Comparison of ENCODE assay signal across 1 cellular context in the genomic region with DNA sequence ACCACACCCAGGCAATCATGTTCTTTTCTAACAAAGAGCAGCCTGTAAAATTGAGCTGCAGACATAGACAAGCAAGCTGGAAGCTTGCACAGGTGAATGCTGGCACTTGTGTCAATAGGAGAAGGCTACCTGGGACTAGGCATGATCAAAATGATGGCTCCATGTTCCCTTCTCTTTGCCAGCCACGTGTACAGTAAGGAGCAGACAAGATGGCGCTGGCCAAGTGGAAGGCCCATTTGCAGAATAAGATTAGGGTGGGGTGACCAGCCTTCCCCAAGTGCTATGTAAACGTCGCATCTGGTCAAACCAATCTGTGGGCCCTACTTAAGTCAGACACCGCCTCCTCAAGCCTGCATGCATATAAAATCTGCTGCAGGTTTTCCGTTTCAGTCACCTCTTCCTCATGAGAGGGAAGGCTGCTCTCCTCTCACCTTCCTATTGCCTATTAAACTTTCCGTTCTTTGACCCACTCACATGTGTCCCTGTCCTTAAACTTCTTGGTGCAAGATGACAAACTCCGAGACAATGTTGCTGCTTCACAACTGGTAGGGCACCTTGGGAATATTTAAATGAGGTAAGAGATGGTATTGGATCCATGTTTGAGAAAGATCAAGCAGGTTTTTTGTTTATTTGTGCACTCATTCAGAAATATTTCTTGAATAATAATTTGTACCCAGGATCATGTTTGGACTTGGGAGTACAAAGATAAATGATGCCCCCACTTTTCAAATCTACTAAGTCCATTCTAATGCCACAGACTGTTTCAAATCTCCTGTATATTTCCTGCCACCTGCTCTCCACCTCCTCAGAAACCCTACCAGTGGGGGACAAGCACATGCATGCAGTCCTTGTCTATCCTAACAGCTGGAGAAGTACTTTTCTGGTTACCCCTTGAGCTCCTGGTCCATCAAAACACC.
TF ChIP-seq lines count a peak whose summit lies in the region.

No MANE protein-coding gene starts in this region.

TF ChIP-seq in K562, 482 proteins besides CTCF, POLR2A, EP300 and RAD21 (continued from another document and continues in another):
- TF ChIP-seq SMAD1 (IDR thresholded peaks at IDR 0.05; ENCODE audit: low read depth, low read length, partially characterized antibody) (peak; percentile 98), TAF7 (tag; IDR thresholded peaks at IDR 0.05) (peak; percentile 70; the same call in 1 of the 2 replicates), MBD2 (IDR thresholded peaks at IDR 0.05; ENCODE audit: borderline replicate concordance, low read depth) (peak; percentile 83), ZNF444 (CRISPR knock-in tag; IDR thresholded peaks at IDR 0.05) (peak; percentile 74; the same call in 1 of the 2 replicates), THRAP3 (IDR thresholded peaks at IDR 0.05; ENCODE audit: borderline replicate concordance) (0 out of 2 replicates have a peak, but pooled peaks have one; percentile 61), KAT2B (IDR thresholded peaks at IDR 0.05; ENCODE audit: low read depth, low read length) (no peak), SIN3B (IDR thresholded peaks at IDR 0.05; ENCODE audit: low read depth) (no peak), ZFP1 (CRISPR knock-in tag; IDR thresholded peaks at IDR 0.05) (peak; percentile 68), ZBTB17 (CRISPR knock-in tag; IDR thresholded peaks at IDR 0.05) (peak; percentile 90), SNRNP70 (optimal IDR thresholded peaks at IDR 0.05; ENCODE audit: low read depth, low read length) (no peak), ILF3 (IDR thresholded peaks at IDR 0.05; ENCODE audit: borderline replicate concordance) (peak; percentile 91)
- TF ChIP-seq, protein P1, sequence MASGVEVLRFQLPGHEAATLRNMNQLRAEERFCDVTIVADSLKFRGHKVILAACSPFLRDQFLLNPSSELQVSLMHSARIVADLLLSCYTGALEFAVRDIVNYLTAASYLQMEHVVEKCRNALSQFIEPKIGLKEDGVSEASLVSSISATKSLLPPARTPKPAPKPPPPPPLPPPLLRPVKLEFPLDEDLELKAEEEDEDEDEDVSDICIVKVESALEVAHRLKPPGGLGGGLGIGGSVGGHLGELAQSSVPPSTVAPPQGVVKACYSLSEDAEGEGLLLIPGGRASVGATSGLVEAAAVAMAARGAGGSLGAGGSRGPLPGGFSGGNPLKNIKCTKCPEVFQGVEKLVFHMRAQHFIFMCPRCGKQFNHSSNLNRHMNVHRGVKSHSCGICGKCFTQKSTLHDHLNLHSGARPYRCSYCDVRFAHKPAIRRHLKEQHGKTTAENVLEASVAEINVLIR (CRISPR knock-in tag; IDR thresholded peaks at IDR 0.05) = peak; percentile 65
- TF ChIP-seq, protein P2, sequence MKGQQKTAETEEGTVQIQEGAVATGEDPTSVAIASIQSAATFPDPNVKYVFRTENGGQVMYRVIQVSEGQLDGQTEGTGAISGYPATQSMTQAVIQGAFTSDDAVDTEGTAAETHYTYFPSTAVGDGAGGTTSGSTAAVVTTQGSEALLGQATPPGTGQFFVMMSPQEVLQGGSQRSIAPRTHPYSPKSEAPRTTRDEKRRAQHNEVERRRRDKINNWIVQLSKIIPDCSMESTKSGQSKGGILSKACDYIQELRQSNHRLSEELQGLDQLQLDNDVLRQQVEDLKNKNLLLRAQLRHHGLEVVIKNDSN (CRISPR knock-in tag; IDR thresholded peaks at IDR 0.05) = peak; percentile 45; the same call in 1 of the 2 replicates
- TF ChIP-seq, protein P3, sequence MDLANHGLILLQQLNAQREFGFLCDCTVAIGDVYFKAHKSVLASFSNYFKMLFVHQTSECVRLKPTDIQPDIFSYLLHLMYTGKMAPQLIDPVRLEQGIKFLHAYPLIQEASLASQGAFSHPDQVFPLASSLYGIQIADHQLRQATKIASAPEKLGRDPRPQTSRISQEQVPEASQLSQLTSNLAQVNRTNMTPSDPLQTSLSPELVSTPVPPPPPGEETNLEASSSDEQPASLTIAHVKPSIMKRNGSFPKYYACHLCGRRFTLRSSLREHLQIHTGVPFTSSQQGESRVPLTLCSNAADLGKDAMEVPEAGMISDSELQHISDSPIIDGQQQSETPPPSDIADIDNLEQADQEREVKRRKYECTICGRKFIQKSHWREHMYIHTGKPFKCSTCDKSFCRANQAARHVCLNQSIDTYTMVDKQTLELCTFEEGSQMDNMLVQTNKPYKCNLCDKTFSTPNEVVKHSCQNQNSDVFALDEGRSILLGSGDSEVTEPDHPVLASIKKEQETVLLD (IDR thresholded peaks at IDR 0.05) = no peak
- TF ChIP-seq, protein P4, sequence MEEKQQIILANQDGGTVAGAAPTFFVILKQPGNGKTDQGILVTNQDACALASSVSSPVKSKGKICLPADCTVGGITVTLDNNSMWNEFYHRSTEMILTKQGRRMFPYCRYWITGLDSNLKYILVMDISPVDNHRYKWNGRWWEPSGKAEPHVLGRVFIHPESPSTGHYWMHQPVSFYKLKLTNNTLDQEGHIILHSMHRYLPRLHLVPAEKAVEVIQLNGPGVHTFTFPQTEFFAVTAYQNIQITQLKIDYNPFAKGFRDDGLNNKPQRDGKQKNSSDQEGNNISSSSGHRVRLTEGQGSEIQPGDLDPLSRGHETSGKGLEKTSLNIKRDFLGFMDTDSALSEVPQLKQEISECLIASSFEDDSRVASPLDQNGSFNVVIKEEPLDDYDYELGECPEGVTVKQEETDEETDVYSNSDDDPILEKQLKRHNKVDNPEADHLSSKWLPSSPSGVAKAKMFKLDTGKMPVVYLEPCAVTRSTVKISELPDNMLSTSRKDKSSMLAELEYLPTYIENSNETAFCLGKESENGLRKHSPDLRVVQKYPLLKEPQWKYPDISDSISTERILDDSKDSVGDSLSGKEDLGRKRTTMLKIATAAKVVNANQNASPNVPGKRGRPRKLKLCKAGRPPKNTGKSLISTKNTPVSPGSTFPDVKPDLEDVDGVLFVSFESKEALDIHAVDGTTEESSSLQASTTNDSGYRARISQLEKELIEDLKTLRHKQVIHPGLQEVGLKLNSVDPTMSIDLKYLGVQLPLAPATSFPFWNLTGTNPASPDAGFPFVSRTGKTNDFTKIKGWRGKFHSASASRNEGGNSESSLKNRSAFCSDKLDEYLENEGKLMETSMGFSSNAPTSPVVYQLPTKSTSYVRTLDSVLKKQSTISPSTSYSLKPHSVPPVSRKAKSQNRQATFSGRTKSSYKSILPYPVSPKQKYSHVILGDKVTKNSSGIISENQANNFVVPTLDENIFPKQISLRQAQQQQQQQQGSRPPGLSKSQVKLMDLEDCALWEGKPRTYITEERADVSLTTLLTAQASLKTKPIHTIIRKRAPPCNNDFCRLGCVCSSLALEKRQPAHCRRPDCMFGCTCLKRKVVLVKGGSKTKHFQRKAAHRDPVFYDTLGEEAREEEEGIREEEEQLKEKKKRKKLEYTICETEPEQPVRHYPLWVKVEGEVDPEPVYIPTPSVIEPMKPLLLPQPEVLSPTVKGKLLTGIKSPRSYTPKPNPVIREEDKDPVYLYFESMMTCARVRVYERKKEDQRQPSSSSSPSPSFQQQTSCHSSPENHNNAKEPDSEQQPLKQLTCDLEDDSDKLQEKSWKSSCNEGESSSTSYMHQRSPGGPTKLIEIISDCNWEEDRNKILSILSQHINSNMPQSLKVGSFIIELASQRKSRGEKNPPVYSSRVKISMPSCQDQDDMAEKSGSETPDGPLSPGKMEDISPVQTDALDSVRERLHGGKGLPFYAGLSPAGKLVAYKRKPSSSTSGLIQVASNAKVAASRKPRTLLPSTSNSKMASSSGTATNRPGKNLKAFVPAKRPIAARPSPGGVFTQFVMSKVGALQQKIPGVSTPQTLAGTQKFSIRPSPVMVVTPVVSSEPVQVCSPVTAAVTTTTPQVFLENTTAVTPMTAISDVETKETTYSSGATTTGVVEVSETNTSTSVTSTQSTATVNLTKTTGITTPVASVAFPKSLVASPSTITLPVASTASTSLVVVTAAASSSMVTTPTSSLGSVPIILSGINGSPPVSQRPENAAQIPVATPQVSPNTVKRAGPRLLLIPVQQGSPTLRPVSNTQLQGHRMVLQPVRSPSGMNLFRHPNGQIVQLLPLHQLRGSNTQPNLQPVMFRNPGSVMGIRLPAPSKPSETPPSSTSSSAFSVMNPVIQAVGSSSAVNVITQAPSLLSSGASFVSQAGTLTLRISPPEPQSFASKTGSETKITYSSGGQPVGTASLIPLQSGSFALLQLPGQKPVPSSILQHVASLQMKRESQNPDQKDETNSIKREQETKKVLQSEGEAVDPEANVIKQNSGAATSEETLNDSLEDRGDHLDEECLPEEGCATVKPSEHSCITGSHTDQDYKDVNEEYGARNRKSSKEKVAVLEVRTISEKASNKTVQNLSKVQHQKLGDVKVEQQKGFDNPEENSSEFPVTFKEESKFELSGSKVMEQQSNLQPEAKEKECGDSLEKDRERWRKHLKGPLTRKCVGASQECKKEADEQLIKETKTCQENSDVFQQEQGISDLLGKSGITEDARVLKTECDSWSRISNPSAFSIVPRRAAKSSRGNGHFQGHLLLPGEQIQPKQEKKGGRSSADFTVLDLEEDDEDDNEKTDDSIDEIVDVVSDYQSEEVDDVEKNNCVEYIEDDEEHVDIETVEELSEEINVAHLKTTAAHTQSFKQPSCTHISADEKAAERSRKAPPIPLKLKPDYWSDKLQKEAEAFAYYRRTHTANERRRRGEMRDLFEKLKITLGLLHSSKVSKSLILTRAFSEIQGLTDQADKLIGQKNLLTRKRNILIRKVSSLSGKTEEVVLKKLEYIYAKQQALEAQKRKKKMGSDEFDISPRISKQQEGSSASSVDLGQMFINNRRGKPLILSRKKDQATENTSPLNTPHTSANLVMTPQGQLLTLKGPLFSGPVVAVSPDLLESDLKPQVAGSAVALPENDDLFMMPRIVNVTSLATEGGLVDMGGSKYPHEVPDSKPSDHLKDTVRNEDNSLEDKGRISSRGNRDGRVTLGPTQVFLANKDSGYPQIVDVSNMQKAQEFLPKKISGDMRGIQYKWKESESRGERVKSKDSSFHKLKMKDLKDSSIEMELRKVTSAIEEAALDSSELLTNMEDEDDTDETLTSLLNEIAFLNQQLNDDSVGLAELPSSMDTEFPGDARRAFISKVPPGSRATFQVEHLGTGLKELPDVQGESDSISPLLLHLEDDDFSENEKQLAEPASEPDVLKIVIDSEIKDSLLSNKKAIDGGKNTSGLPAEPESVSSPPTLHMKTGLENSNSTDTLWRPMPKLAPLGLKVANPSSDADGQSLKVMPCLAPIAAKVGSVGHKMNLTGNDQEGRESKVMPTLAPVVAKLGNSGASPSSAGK (IDR thresholded peaks at IDR 0.05) = peak; percentile 95
- TF ChIP-seq, protein P5, sequence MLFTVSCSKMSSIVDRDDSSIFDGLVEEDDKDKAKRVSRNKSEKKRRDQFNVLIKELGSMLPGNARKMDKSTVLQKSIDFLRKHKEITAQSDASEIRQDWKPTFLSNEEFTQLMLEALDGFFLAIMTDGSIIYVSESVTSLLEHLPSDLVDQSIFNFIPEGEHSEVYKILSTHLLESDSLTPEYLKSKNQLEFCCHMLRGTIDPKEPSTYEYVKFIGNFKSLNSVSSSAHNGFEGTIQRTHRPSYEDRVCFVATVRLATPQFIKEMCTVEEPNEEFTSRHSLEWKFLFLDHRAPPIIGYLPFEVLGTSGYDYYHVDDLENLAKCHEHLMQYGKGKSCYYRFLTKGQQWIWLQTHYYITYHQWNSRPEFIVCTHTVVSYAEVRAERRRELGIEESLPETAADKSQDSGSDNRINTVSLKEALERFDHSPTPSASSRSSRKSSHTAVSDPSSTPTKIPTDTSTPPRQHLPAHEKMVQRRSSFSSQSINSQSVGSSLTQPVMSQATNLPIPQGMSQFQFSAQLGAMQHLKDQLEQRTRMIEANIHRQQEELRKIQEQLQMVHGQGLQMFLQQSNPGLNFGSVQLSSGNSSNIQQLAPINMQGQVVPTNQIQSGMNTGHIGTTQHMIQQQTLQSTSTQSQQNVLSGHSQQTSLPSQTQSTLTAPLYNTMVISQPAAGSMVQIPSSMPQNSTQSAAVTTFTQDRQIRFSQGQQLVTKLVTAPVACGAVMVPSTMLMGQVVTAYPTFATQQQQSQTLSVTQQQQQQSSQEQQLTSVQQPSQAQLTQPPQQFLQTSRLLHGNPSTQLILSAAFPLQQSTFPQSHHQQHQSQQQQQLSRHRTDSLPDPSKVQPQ (CRISPR knock-in tag; IDR thresholded peaks at IDR 0.05; ENCODE audit: borderline replicate concordance) = peak; percentile 83
